Comparison of ENCODE assay signal across 20 cellular contexts in genomic region chr10:79042639-79043411, GRCh38.
"Had no signal": no experiment of that assay in that cellular context is flagged by ENCODE, and none has a peak within 500 bp of the region (broad histone marks: within the 10 kb centered on the region; RNA-seq: fewer than 3 reads in every experiment).

No MANE protein-coding gene starts in this region.

- H3K27me3 ChIP-seq: heart left ventricle, neutrophil, right atrium auricular region, stomach, transverse colon had no signal

- H3K36me3 ChIP-seq: heart left ventricle, neutrophil, right atrium auricular region, stomach, thoracic aorta, transverse colon had no signal

- H3K4me1 ChIP-seq: right atrium auricular region had no signal

- H3K27ac Mint-ChIP-seq: nephron had no signal

- H3K4me3 ChIP-seq: coronary artery, heart left ventricle, lung, right atrium auricular region, stomach, thoracic aorta, transverse colon had no signal

- H3K27ac ChIP-seq: coronary artery, heart left ventricle, neutrophil, right atrium auricular region, stomach, thoracic aorta, transverse colon had no signal

- H3K9me3 ChIP-seq: neutrophil, right atrium auricular region, stomach, thoracic aorta, transverse colon had no signal

- ATAC-seq: heart left ventricle, left colon, left ventricle myocardium superior had no signal

- DNase-seq: effector CD4-positive, alpha-beta T cell; heart left ventricle; hippocampal formation; left colon; left ventricle myocardium superior; mesenchymal stem cell; midbrain; posterior cingulate gyrus; small intestine; stimulated activated CD4-positive, alpha-beta T cell treated with anti-CD3 and anti-CD28 coated beads, Interleukin-12 subunit alpha, Interleukin-12 subunit beta, amount 100 ng/mL, for 4 hours; stimulated activated naive CD4-positive, alpha-beta T cell; stomach; substantia nigra; transverse colon had no signal

- H3K4me3 Mint-ChIP-seq: nephron had no signal
